In the genomic region with DNA sequence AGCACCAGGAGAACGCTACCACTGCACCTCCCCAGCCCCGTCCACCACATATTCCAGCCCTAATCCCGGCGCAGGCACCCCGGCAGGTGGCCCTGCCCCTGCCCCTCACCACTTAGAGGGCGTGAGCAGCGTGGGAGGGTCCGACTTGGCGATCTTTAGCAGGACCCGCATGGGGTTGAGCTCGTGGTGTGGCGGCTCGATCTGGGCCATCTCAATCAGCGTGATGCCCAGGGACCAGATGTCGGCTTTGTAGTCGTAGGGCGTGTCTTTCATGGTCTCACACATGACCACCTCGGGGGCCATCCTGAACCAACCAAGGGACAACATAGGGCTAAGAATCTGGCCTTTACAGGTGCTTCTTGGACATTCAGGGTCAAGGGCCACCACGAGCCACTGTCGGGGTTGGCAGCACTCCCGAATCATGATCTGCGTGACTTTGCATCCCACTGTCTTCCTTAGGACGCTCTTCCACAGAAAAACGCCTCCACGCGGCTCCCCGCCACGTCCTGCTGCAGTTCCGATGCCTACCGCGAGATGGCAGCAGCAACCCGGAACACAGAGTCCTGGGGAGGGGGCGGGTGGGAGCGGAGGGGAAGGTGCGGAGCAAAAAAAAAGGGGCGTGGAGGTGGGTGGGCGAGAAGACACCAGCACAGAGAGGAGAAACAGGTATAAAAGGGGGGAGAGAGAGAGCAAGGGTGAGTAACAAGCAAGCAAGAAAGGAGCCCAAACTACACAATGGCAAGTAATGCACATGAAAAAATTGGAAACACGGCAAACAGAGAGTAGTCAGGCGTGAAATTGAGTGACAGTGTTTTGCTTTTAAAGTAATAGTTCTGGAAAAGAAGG, we compare ENCODE assay signal across 8 cellular contexts.
DNase-seq lines count a peak whose midpoint lies in the region; ATAC-seq, FAIRE-seq and TF ChIP-seq lines count a peak whose summit lies in the region.

No MANE protein-coding gene starts in this region.

- FAIRE-seq in GM19239 (lab: Jason Lieb, UNC) (peak; percentile 95), frontal cortex (lab: Jason Lieb, UNC) (no peak)

- H3F3A ChIP-seq in PC-9 (ENCODE audit: insufficient read depth, low read depth) = peaks cover 24% of the 10 kb centered on the region

- peak overlapping the region; percentile 72 for H3K4me2 ChIP-seq in PC-9

- H3K9ac ChIP-seq in subcutaneous abdominal adipose tissue (ENCODE audit: low read length in 5 of 5) = no peak overlapping the region

- peak; percentile 99 for TF ChIP-seq CTCF in PC-9 (conservative IDR thresholded peaks at IDR 0.05)

- no peaks in the 10 kb centered on the region for H3K79me2 ChIP-seq in PC-9 (ENCODE audit: low read depth)

- no peak overlapping the region for H2AFZ ChIP-seq in PC-9

- H3K4me3 ChIP-seq in PC-9 = peak overlapping the region; percentile 29; the same call in 1 of the 2 replicates
- peak overlapping the region; percentile 9 to 45 (median 36) for H3K4me3 ChIP-seq in subcutaneous abdominal adipose tissue (ENCODE audit: low read depth in 1 of 5, low read length in 5 of 5)

- intact Hi-C loops in PC-9 (cut with micrococcal nuclease; ENCODE audit: unreplicated experiment) = loop anchor here (1.0 to 5.0 kb wide), 3 partner anchors 82 to 591 kb away; partner anchors contain the start of gene STK10

- H3K9me2 ChIP-seq in PC-9 (ENCODE audit: insufficient read depth) = no peaks in the 10 kb centered on the region

- no peaks in the 10 kb centered on the region for H3K36me3 ChIP-seq in PC-9 (ENCODE audit: low read depth)
- peaks cover 0 to 43% (median 22%) of the 10 kb centered on the region in 5 donors for H3K36me3 ChIP-seq in subcutaneous abdominal adipose tissue (ENCODE audit: control insufficient read depth in 5 of 5, insufficient read depth in 5 of 5, low read length in 5 of 5)

- POLR2A ChIA-PET in PC-9 (lab: Charles Lee; ENCODE audit: unreplicated experiment) = interaction anchor here (0.6 kb wide), 1 partner anchor 79 kb away, joined by 3 read pairs; no protein-coding TSS in a partner anchor

- H4K20me1 ChIP-seq in PC-9 (ENCODE audit: insufficient read depth) = peaks cover 3% of the 10 kb centered on the region; the same call in 1 of the 2 replicates

- H3K27ac ChIP-seq in PC-9 (peak overlapping the region; percentile 25; the same call in 1 of the 2 replicates), subcutaneous abdominal adipose tissue (ENCODE audit: low read depth, low read length) (no peak overlapping the region)

- H3K9me3 ChIP-seq in PC-9 (ENCODE audit: insufficient read depth, low read depth) (no peaks in the 10 kb centered on the region), subcutaneous abdominal adipose tissue (ENCODE audit: control insufficient read depth in 5 of 5, low read length in 5 of 5) (no peaks in the 10 kb centered on the region)

- ATAC-seq in HG03378 (IDR thresholded peaks at IDR 0.05; ENCODE audit: unreplicated experiment) = no peak

- CTCF ChIA-PET in PC-9 (lab: Charles Lee) = interaction anchor here (0.6 kb wide), 5 partner anchors 41 to 375 kb away, joined by 4 to 19 read pairs (median 5); partner anchors contain the start of gene STK10

- H3K27me3 ChIP-seq in PC-9 (ENCODE audit: insufficient read depth, low read depth) (no peaks in the 10 kb centered on the region), subcutaneous abdominal adipose tissue (ENCODE audit: control insufficient read depth in 5 of 5, insufficient read depth in 4 of 5, low read length in 5 of 5) (no peaks in the 10 kb centered on the region)

- DNase-seq in AG08395 (ENCODE audit: low spot score) (peak; percentile 46), GM19239 (ENCODE audit: insufficient read length, low spot score) (peak; percentile 40), PC-9 (peak in 1 of 2 experiments; percentile 61), frontal cortex (ENCODE audit: low spot score in 2 of 2) (peak; percentile 53 to 71), occipital lobe (lab: John Stamatoyannopoulos, UW) (peak; percentile 38)
- peak; percentile 56 for DNase-seq in activated effector memory CD4-positive, alpha-beta T cell treated with Interleukin-2 at 50 U/mL for 16 hours

- H3K4me1 ChIP-seq in PC-9 (replicated peaks; ENCODE audit: insufficient read depth) = peaks cover 27% of the 10 kb centered on the region
- peaks cover 6 to 62% (median 43%) of the 10 kb centered on the region in 5 donors for H3K4me1 ChIP-seq in subcutaneous abdominal adipose tissue (ENCODE audit: control insufficient read depth in 5 of 5, insufficient read depth in 5 of 5, low read length in 5 of 5)

- no TSS peak for BruUV-seq in PC-9 (replicated peaks; lab: Mats Ljungman, UMichigan)
